2 cellular contexts compared by ENCODE assay signal in genomic region chr2:133369896-133370295, GRCh38.
TF ChIP-seq lines count a peak whose summit lies in the region.

No MANE protein-coding gene starts in this region.

TF ChIP-seq in H1, 55 proteins besides CTCF, POLR2A, EP300 and RAD21 (continued from another document):
- no peak for TF ChIP-seq POLR2AphosphoS5 (IDR thresholded peaks at IDR 0.05; ENCODE audit: low read depth, low read length)
- TF ChIP-seq JUND (IDR thresholded peaks at IDR 0.05; ENCODE audit: low read length) = 0 out of 2 replicates have a peak, but pooled peaks have one; percentile 46

TF ChIP-seq in neural cell, 6 proteins besides CTCF, POLR2A, EP300 and RAD21 (continued from another document):
- no peak for TF ChIP-seq SMC3 (conservative IDR thresholded peaks at IDR 0.05; ENCODE audit: poor library complexity)
- TF ChIP-seq EZH2 (IDR thresholded peaks at IDR 0.05; ENCODE audit: borderline replicate concordance, insufficient read depth, low read length, poor library complexity, severe bottlenecking) = no peak
- no peak for TF ChIP-seq POLR2AphosphoS5 (IDR thresholded peaks at IDR 0.05)
- TF ChIP-seq TAF1 (IDR thresholded peaks at IDR 0.05; ENCODE audit: low read depth) = no peak
